ENCODE assay signal across 1 cellular context in genomic region chr20:16124911-16125776, GRCh38.
TF ChIP-seq lines count a peak whose summit lies in the region.

No MANE protein-coding gene starts in this region.

TF ChIP-seq in HepG2, 621 proteins besides CTCF, POLR2A, EP300 and RAD21 (continued from another document and continues in another):
- TF ChIP-seq ZSCAN5A (CRISPR knock-in tag; IDR thresholded peaks at IDR 0.05; ENCODE audit: borderline replicate concordance) (0 out of 2 replicates have a peak, but pooled peaks have one; percentile 43), ZEB1 (IDR thresholded peaks at IDR 0.05; ENCODE audit: insufficient replicate concordance, low read depth) (no peak), HINFP (CRISPR knock-in tag; IDR thresholded peaks at IDR 0.05; ENCODE audit: low read depth) (no peak), MLLT10 (CRISPR knock-in tag; IDR thresholded peaks at IDR 0.05) (no peak), ZNF841 (CRISPR knock-in tag; IDR thresholded peaks at IDR 0.05; ENCODE audit: borderline replicate concordance) (no peak), MXD4 (CRISPR knock-in tag; IDR thresholded peaks at IDR 0.05) (0 out of 2 replicates have a peak, but pooled peaks have one; percentile 31), MEF2D (CRISPR knock-in tag; IDR thresholded peaks at IDR 0.05) (no peak), TCF12 (IDR thresholded peaks at IDR 0.05) (no peak), TCF12 (CRISPR knock-in tag; IDR thresholded peaks at IDR 0.05) (no peak), RXRB (CRISPR knock-in tag; IDR thresholded peaks at IDR 0.05; ENCODE audit: borderline replicate concordance) (peak; percentile 51; the same call in 1 of the 2 replicates), TBP (CRISPR knock-in tag; IDR thresholded peaks at IDR 0.05) (no peak), SMYD3 (CRISPR knock-in tag; IDR thresholded peaks at IDR 0.05) (no peak), PPARG (CRISPR knock-in tag; conservative IDR thresholded peaks at IDR 0.05) (peak; percentile 55; the same call in 1 of the 2 replicates), SP2 (CRISPR knock-in tag; IDR thresholded peaks at IDR 0.05) (no peak), RFXANK (CRISPR knock-in tag; IDR thresholded peaks at IDR 0.05) (peak; percentile 53; the same call in 1 of the 2 replicates), KDM3A (CRISPR knock-in tag; IDR thresholded peaks at IDR 0.05; ENCODE audit: low read depth) (no peak), ZNF234 (CRISPR knock-in tag; conservative IDR thresholded peaks at IDR 0.05) (no peak), GMEB1 (CRISPR knock-in tag; IDR thresholded peaks at IDR 0.05; ENCODE audit: borderline replicate concordance) (no peak), SKI (IDR thresholded peaks at IDR 0.05; ENCODE audit: partially characterized antibody) (no peak), SP1 (IDR thresholded peaks at IDR 0.05) (no peak), SP1 (CRISPR knock-in tag; IDR thresholded peaks at IDR 0.05) (no peak), ZNF296 (CRISPR knock-in tag; conservative IDR thresholded peaks at IDR 0.05) (no peak), CEBPG (CRISPR knock-in tag; IDR thresholded peaks at IDR 0.05) (peak; percentile 69), ZSCAN29 (CRISPR knock-in tag; conservative IDR thresholded peaks at IDR 0.05) (no peak), ZNF292 (CRISPR knock-in tag; IDR thresholded peaks at IDR 0.05; ENCODE audit: borderline replicate concordance, low read depth) (peak; percentile 89; the same call in 1 of the 2 replicates), RBM22 (optimal IDR thresholded peaks at IDR 0.05; ENCODE audit: low read length) (no peak), ZNF24 (IDR thresholded peaks at IDR 0.05) (no peak), ZMYM4 (CRISPR knock-in tag; IDR thresholded peaks at IDR 0.05) (peak; percentile 61; the same call in 1 of the 2 replicates), ZNF639 (CRISPR knock-in tag; conservative IDR thresholded peaks at IDR 0.05) (no peak), HOXA5 (CRISPR knock-in tag; IDR thresholded peaks at IDR 0.05) (no peak), THYN1 (CRISPR knock-in tag; IDR thresholded peaks at IDR 0.05; ENCODE audit: borderline replicate concordance, low read depth) (no peak), PHF21A (CRISPR knock-in tag; IDR thresholded peaks at IDR 0.05) (peak; percentile 60), ZNF850 (CRISPR knock-in tag; conservative IDR thresholded peaks at IDR 0.05) (no peak), ZNF160 (CRISPR knock-in tag; IDR thresholded peaks at IDR 0.05) (no peak), ZNF430 (CRISPR knock-in tag; IDR thresholded peaks at IDR 0.05) (no peak), CENPBD1 (CRISPR knock-in tag; IDR thresholded peaks at IDR 0.05; ENCODE audit: borderline replicate concordance, low read depth) (no peak), KAT2B (IDR thresholded peaks at IDR 0.05; ENCODE audit: borderline replicate concordance, low read depth, low read length) (no peak), REST (IDR thresholded peaks at IDR 0.05; ENCODE audit: borderline replicate concordance in 1 of 2, low read depth in 1 of 2, low read length in 2 of 2) (peak in 1 of 2 experiments; percentile 41; a peak in 1 of 4 replicates), ZNF598 (CRISPR knock-in tag; IDR thresholded peaks at IDR 0.05; ENCODE audit: borderline replicate concordance) (no peak), RXRA (CRISPR knock-in tag; IDR thresholded peaks at IDR 0.05) (peak; percentile 50; the same call in 1 of the 2 replicates), SNAPC2 (CRISPR knock-in tag; IDR thresholded peaks at IDR 0.05) (no peak; the same call in 1 of the 2 replicates), SP140L (CRISPR knock-in tag; IDR thresholded peaks at IDR 0.05; ENCODE audit: borderline replicate concordance) (no peak), POLR2AphosphoS5 (IDR thresholded peaks at IDR 0.05; ENCODE audit: low read depth, low read length) (no peak), HMGA1 (CRISPR knock-in tag; conservative IDR thresholded peaks at IDR 0.05) (no peak), ZKSCAN8 (CRISPR knock-in tag; IDR thresholded peaks at IDR 0.05; ENCODE audit: borderline replicate concordance) (no peak), ZC3H13 (CRISPR knock-in tag; IDR thresholded peaks at IDR 0.05) (no peak)
- TF ChIP-seq, protein P1, sequence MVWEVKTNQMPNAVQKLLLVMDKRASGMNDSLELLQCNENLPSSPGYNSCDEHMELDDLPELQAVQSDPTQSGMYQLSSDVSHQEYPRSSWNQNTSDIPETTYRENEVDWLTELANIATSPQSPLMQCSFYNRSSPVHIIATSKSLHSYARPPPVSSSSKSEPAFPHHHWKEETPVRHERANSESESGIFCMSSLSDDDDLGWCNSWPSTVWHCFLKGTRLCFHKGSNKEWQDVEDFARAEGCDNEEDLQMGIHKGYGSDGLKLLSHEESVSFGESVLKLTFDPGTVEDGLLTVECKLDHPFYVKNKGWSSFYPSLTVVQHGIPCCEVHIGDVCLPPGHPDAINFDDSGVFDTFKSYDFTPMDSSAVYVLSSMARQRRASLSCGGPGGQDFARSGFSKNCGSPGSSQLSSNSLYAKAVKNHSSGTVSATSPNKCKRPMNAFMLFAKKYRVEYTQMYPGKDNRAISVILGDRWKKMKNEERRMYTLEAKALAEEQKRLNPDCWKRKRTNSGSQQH (CRISPR knock-in tag; IDR thresholded peaks at IDR 0.05; ENCODE audit: low read depth): no peak; the same call in 1 of the 2 replicates
- TF ChIP-seq, protein P2, sequence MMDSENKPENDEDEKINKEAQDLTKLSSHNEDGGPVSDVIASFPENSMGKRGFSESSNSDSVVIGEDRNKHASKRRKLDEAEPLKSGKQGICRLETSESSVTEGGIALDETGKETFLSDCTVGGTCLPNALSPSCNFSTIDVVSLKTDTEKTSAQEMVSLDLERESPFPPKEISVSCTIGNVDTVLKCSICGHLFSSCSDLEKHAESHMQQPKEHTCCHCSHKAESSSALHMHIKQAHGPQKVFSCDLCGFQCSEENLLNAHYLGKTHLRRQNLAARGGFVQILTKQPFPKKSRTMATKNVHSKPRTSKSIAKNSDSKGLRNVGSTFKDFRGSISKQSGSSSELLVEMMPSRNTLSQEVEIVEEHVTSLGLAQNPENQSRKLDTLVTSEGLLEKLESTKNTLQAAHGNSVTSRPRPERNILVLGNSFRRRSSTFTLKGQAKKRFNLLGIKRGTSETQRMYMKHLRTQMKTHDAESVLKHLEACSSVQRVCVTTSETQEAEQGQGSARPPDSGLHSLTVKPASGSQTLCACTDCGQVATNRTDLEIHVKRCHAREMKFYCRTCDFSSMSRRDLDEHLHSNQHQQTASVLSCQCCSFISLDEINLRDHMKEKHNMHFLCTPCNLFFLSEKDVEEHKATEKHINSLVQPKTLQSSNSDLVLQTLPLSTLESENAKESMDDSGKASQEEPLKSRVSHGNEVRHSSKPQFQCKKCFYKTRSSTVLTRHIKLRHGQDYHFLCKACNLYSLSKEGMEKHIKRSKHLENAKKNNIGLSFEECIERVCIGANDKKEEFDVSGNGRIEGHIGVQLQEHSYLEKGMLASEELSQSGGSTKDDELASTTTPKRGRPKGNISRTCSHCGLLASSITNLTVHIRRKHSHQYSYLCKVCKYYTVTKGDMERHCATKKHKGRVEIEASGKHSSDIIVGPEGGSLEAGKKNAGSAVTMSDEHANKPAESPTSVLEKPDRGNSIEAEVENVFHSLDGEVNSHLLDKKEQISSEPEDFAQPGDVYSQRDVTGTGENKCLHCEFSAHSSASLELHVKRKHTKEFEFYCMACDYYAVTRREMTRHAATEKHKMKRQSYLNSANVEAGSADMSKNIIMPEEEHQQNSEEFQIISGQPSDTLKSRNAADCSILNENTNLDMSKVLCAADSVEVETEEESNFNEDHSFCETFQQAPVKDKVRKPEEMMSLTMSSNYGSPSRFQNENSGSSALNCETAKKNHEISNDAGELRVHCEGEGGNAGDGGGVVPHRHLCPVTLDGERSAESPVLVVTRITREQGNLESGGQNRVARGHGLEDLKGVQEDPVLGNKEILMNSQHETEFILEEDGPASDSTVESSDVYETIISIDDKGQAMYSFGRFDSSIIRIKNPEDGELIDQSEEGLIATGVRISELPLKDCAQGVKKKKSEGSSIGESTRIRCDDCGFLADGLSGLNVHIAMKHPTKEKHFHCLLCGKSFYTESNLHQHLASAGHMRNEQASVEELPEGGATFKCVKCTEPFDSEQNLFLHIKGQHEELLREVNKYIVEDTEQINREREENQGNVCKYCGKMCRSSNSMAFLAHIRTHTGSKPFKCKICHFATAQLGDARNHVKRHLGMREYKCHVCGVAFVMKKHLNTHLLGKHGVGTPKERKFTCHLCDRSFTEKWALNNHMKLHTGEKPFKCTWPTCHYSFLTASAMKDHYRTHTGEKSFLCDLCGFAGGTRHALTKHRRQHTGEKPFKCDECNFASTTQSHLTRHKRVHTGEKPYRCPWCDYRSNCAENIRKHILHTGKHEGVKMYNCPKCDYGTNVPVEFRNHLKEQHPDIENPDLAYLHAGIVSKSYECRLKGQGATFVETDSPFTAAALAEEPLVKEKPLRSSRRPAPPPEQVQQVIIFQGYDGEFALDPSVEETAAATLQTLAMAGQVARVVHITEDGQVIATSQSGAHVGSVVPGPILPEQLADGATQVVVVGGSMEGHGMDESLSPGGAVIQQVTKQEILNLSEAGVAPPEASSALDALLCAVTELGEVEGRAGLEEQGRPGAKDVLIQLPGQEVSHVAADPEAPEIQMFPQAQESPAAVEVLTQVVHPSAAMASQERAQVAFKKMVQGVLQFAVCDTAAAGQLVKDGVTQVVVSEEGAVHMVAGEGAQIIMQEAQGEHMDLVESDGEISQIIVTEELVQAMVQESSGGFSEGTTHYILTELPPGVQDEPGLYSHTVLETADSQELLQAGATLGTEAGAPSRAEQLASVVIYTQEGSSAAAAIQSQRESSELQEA (CRISPR knock-in tag; IDR thresholded peaks at IDR 0.05; ENCODE audit: not compliant biosample characterization): no peak
